In genomic region chr20:63663332-63664066, GRCh38 we compare ENCODE assay signal across 23 cellular contexts. TPM values are rescaled to one million over a fixed set of nuclear protein-coding genes. Genes with fewer than 3 reads are reported as not detected.
DNase-seq lines count a peak whose midpoint lies in the region; ATAC-seq, FAIRE-seq and TF ChIP-seq lines count a peak whose summit lies in the region.
"Had no signal": no experiment of that assay in that cellular context is flagged by ENCODE, and none has a peak within 500 bp of the region (broad histone marks: within the 10 kb centered on the region; RNA-seq: fewer than 3 reads in every experiment).

No MANE protein-coding gene starts in this region.

- WGBS in HepG2 (ENCODE audit: low lambda C conversion rate), result 96% methylated on average over 26 of the region's 26 CpGs
- WGBS in right lobe of liver (ENCODE audit: insufficient coverage, low coverage, low lambda C conversion rate, missing lambda C conversion rate), result 100% methylated on average over 2 of the region's 26 CpGs

- H3K9ac ChIP-seq in HepG2 (ENCODE audit: insufficient read depth, low read depth, low read length), result no peak overlapping the region

- intact Hi-C loops in HepG2 (cut with micrococcal nuclease; ENCODE audit: unreplicated experiment) (no loop called here), right lobe of liver (cut with DNase I) (no loop called here), sciatic nerve (cut with DNase I) (loop anchor here (10.0 kb wide), 1 partner anchor 81 kb away; no protein-coding TSS in a partner anchor)

- no peak for TF ChIP-seq RAD21 in HepG2 (CRISPR knock-in tag; IDR thresholded peaks at IDR 0.05)

- no peaks in the 10 kb centered on the region for H4K20me1 ChIP-seq in HepG2 (ENCODE audit: insufficient read depth, low read length)

- H3K36me3 ChIP-seq in HepG2 (replicated peaks in 1 of 2; ENCODE audit: control insufficient read depth in 1 of 2, insufficient read depth in 2 of 2, low read length in 2 of 2), result peaks cover 39 to 60% of the 10 kb centered on the region in 2 experiments
- H3K36me3 ChIP-seq in right lobe of liver, result peaks cover 0 to 20% (median 4%) of the 10 kb centered on the region in 4 donors
- peaks cover 8% of the 10 kb centered on the region for H3K36me3 ChIP-seq in H7 (replicated peaks; ENCODE audit: control insufficient read depth, insufficient read depth, low read length)

- H3K4me2 ChIP-seq in HepG2 (ENCODE audit: low read depth, low read length), result no peak overlapping the region
- H3K4me2 ChIP-seq: A549; BLaER1 treated with 17β-estradiol and CSF1 and Interleukin-3, amounts not matched to agents 10 nM and 100 nM had no signal

- no peak overlapping the region for H3K4me3 ChIP-seq in HepG2 (replicated peaks in 1 of 3; ENCODE audit: insufficient read depth in 1 of 3, low read depth in 2 of 3, low read length in 3 of 3)
- H3K4me3 ChIP-seq in right lobe of liver, result no peak overlapping the region
- no peak overlapping the region for H3K4me3 ChIP-seq in H7 (ENCODE audit: insufficient read depth, low read depth, low read length)
- H3K4me3 ChIP-seq: A549; BLaER1 treated with 17β-estradiol and CSF1 and Interleukin-3, amounts not matched to agents 10 nM and 100 nM had no signal

- in situ Hi-C loops in HepG2 (cut with HindIII; ENCODE audit: extremely low pct_ligation_motif_present, low pct_unique_long_range_greater_than_20kb) (no loop called here), GM13977 (cut with MboI; ENCODE audit: low pct_unique_long_range_greater_than_20kb, low sequenced_read_pairs, unreplicated experiment) (no loop called here)

- no peaks in the 10 kb centered on the region for H3K9me3 ChIP-seq in HepG2 (ENCODE audit: low read length)
- H3K9me3 ChIP-seq in right lobe of liver, result no peaks in the 10 kb centered on the region
- H3K9me3 ChIP-seq: A549; BLaER1 treated with 17β-estradiol and CSF1 and Interleukin-3, amounts not matched to agents 10 nM and 100 nM; Caco-2 had no signal

- TF ChIP-seq CTCF in HepG2 (CRISPR knock-in tag; IDR thresholded peaks at IDR 0.05) (no peak), right lobe of liver (IDR thresholded peaks at IDR 0.05) (no peak), RWPE1 (conservative IDR thresholded peaks at IDR 0.05; ENCODE audit: low read depth) (no peak), GM13977 (IDR thresholded peaks at IDR 0.05; ENCODE audit: extremely low read depth, insufficient read depth, missing control alignments) (no peak)

- no peak for FAIRE-seq in HepG2 (lab: Jason Lieb, UNC)
- FAIRE-seq: A549, D721Med, G401.6, GM12891, GM18507 had no signal

- peaks cover 17% of the 10 kb centered on the region for H3K79me2 ChIP-seq in HepG2 (ENCODE audit: insufficient read depth, low read length)

- H3K4me1 ChIP-seq in HepG2 (ENCODE audit: insufficient read depth, low read length) (peaks cover 20% of the 10 kb centered on the region), right lobe of liver (peaks cover 0 to 10% (median 3%) of the 10 kb centered on the region in 4 donors)

- no peak for ATAC-seq in HepG2
- ATAC-seq in right lobe of liver, result no peak
- no peak for ATAC-seq in sciatic nerve
- no peak for ATAC-seq in HG02938 (IDR thresholded peaks at IDR 0.05; ENCODE audit: unreplicated experiment)
- ATAC-seq: CD8-positive, alpha-beta T cell had no signal

- H3K27ac ChIP-seq in HepG2 (ENCODE audit: extremely low read length, insufficient read depth, low read length), result no peak overlapping the region
- no peak overlapping the region for H3K27ac ChIP-seq in right lobe of liver
- H3K27ac ChIP-seq in RWPE1, result peak overlapping the region; percentile 18
- H3K27ac ChIP-seq: 22Rv1; A549; BLaER1 treated with 17β-estradiol and CSF1 and Interleukin-3, amounts not matched to agents 10 nM and 100 nM; C4-2B had no signal

- TF ChIP-seq POLR2A in HepG2 (IDR thresholded peaks at IDR 0.05; ENCODE audit: insufficient read depth in 1 of 2, low read depth in 2 of 2, low read length in 2 of 2), result no peak
- TF ChIP-seq POLR2A in right lobe of liver (IDR thresholded peaks at IDR 0.05), result no peak

- CTCF ChIA-PET in HepG2 (lab: Yijun Ruan, JAX; ENCODE audit: low intra/inter-chr PET ratio, low total read pairs), result no interaction called here
- CTCF ChIA-PET in RWPE1 (lab: Yijun Ruan, JAX), result no interaction called here

- DNase-seq in HepG2 (ENCODE audit: low spot score) (no peak), right lobe of liver (no peak), H7 (peak; percentile 46), RWPE1 (ENCODE audit: low spot score) (no peak), sciatic nerve (ENCODE audit: low spot score) (peak; percentile 56), GM13977 (ENCODE audit: low spot score) (no peak)
- DNase-seq: AML-193; Caco-2; Calu3; CD4-positive, alpha-beta T cell; CD8-positive, alpha-beta T cell; DMS79 treated with DMSO at 0.1 percent for 48 hours; GF-D8 had no signal

- no peak for TF ChIP-seq EP300 in HepG2 (IDR thresholded peaks at IDR 0.05; ENCODE audit: low read depth in 2 of 2, low read length in 2 of 2)
- TF ChIP-seq EP300 in HepG2 (CRISPR knock-in tag; IDR thresholded peaks at IDR 0.05; ENCODE audit: borderline replicate concordance), result no peak

- no TSS peak for BruUV-seq in HepG2 (replicated peaks; lab: Mats Ljungman, UMichigan)

- H3K27me3 ChIP-seq in HepG2 (ENCODE audit: control insufficient read depth in 1 of 2, insufficient read depth in 2 of 2, low read length in 2 of 2), result no peaks in the 10 kb centered on the region; a peak in 1 of 5 replicates
- no peaks in the 10 kb centered on the region for H3K27me3 ChIP-seq in right lobe of liver
- H3K27me3 ChIP-seq in H7 (ENCODE audit: control insufficient read depth, insufficient read depth, low read length), result no peaks in the 10 kb centered on the region
- H3K27me3 ChIP-seq: BLaER1 treated with 17β-estradiol and CSF1 and Interleukin-3, amounts not matched to agents 10 nM and 100 nM had no signal

- H2AFZ ChIP-seq in HepG2 (ENCODE audit: low read length), result no peak overlapping the region

- POLR2A ChIA-PET in HepG2 (lab: Yijun Ruan, JAX), result no interaction called here
- POLR2A ChIA-PET in RWPE1 (lab: Yijun Ruan, JAX; ENCODE audit: low non-redundant PET), result no interaction called here

RNA-seq across cellular contexts. Expression of gene RTEL1, which starts 5.4 kb away (rescaled TPM):
- total RNA-seq in HepG2 (2016; rRNA removed; fragmentation: Illumina TruSeq; extraction: Trizol) (10.9 and 21.8 TPM in 2 replicates), right lobe of liver (10 to 100 TPM in 5 of 6 experiments, 1 to 10 TPM in 1; 9.6 to 16.3 (median 12.4) TPM), sciatic nerve (34.1 TPM)
- total RNA-seq in HepG2 (2016; cell fraction: cytosol; rRNA removed; fragmentation: Illumina TruSeq; extraction: Trizol; ENCODE audit: low read depth), result 1.6 and 2.4 TPM in 2 replicates
- 8.3 and 23.6 TPM in 2 replicates for total RNA-seq in HepG2 (2016; cell fraction: insoluble cytoplasmic fraction; rRNA removed; fragmentation: Illumina TruSeq; extraction: Trizol)
- total RNA-seq in HepG2 (2016; cell fraction: membrane; rRNA removed; fragmentation: Illumina TruSeq; extraction: Trizol), result 4.7 and 6.3 TPM in 2 replicates
- total RNA-seq in HepG2 (2016; cell fraction: nucleus; rRNA removed; fragmentation: Illumina TruSeq; extraction: Trizol), result 34.3 and 37.2 TPM in 2 replicates
- polyA plus RNA-seq in HepG2 (2011; rRNA removed), result 29.5 and 36.4 TPM in 2 replicates
- polyA plus RNA-seq in HepG2 (2011; cell fraction: cytosol; rRNA removed), result 3.8 and 9.1 TPM in 2 replicates
- polyA plus RNA-seq in HepG2 (2011; cell fraction: nucleus; rRNA removed), result 268 and 385 TPM in 2 replicates
- 16.7 and 17.6 TPM in 2 replicates for polyA plus RNA-seq in HepG2 (2012)
- 1.9 TPM in 2 replicates for polyA plus RNA-seq in HepG2 (2016; cell fraction: cytosol; fragmentation: Illumina TruSeq; extraction: Trizol; ENCODE audit: low read depth)
- 8.6 and 15.7 TPM in 2 replicates for polyA plus RNA-seq in HepG2 (2016; cell fraction: insoluble cytoplasmic fraction; fragmentation: Illumina TruSeq; extraction: Trizol; ENCODE audit: low read depth)
- 4.9 and 5.5 TPM in 2 replicates for polyA plus RNA-seq in HepG2 (2016; cell fraction: membrane; fragmentation: Illumina TruSeq; extraction: Trizol; ENCODE audit: low read depth)
- polyA plus RNA-seq in HepG2 (2016; cell fraction: nucleus; fragmentation: Illumina TruSeq; extraction: Trizol; ENCODE audit: insufficient read depth, low read depth), result 117 and 129 TPM in 2 replicates
- polyA minus RNA-seq in HepG2 (2011; rRNA and poly(A)+ RNA removed; ENCODE audit: low replicate concordance), result 47.6 and 86.8 TPM in 2 replicates
- polyA minus RNA-seq in HepG2 (2011; cell fraction: cytosol; rRNA and poly(A)+ RNA removed), result 5.5 and 5.7 TPM in 2 replicates
- polyA minus RNA-seq in HepG2 (2011; cell fraction: nucleus; rRNA and poly(A)+ RNA removed), result 78.0 and 85.2 TPM in 2 replicates
- total RNA-seq in H7 (2014; rRNA removed; shearing (Covaris generic)), result 15.1 and 22.4 TPM in 2 replicates

RNA-seq across cellular contexts. Expression of gene STMN3, which starts 10.3 kb away (rescaled TPM):
- 28.1 and 48.3 TPM in 2 replicates for total RNA-seq in HepG2 (2016; rRNA removed; fragmentation: Illumina TruSeq; extraction: Trizol)
- 9.7 and 10.6 TPM in 2 replicates for total RNA-seq in HepG2 (2016; cell fraction: cytosol; rRNA removed; fragmentation: Illumina TruSeq; extraction: Trizol; ENCODE audit: low read depth)
- total RNA-seq in HepG2 (2016; cell fraction: insoluble cytoplasmic fraction; rRNA removed; fragmentation: Illumina TruSeq; extraction: Trizol), result 26.7 and 50.6 TPM in 2 replicates
- 20.0 and 20.9 TPM in 2 replicates for total RNA-seq in HepG2 (2016; cell fraction: membrane; rRNA removed; fragmentation: Illumina TruSeq; extraction: Trizol)
- 36.8 and 43.1 TPM in 2 replicates for total RNA-seq in HepG2 (2016; cell fraction: nucleus; rRNA removed; fragmentation: Illumina TruSeq; extraction: Trizol)
- polyA plus RNA-seq in HepG2 (2011; rRNA removed), result 21.0 and 28.5 TPM in 2 replicates
- polyA plus RNA-seq in HepG2 (2011; cell fraction: cytosol; rRNA removed), result 22.7 and 33.5 TPM in 2 replicates
- 98.2 and 123 TPM in 2 replicates for polyA plus RNA-seq in HepG2 (2011; cell fraction: nucleus; rRNA removed)
- 13.1 and 18.3 TPM in 2 replicates for polyA plus RNA-seq in HepG2 (2012)
- polyA plus RNA-seq in HepG2 (2016; cell fraction: cytosol; fragmentation: Illumina TruSeq; extraction: Trizol; ENCODE audit: low read depth), result 10.7 and 12.2 TPM in 2 replicates
- 28.3 and 29.5 TPM in 2 replicates for polyA plus RNA-seq in HepG2 (2016; cell fraction: insoluble cytoplasmic fraction; fragmentation: Illumina TruSeq; extraction: Trizol; ENCODE audit: low read depth)
- 16.2 and 16.7 TPM in 2 replicates for polyA plus RNA-seq in HepG2 (2016; cell fraction: membrane; fragmentation: Illumina TruSeq; extraction: Trizol; ENCODE audit: low read depth)
- polyA plus RNA-seq in HepG2 (2016; cell fraction: nucleus; fragmentation: Illumina TruSeq; extraction: Trizol; ENCODE audit: insufficient read depth, low read depth), result 84.0 and 90.0 TPM in 2 replicates
- 1.7 and 23.2 TPM in 2 replicates for polyA minus RNA-seq in HepG2 (2011; rRNA and poly(A)+ RNA removed; ENCODE audit: low replicate concordance)
- polyA minus RNA-seq in HepG2 (2011; cell fraction: cytosol; rRNA and poly(A)+ RNA removed), result 8.5 and 11.0 TPM in 2 replicates
- polyA minus RNA-seq in HepG2 (2011; cell fraction: nucleus; rRNA and poly(A)+ RNA removed), result 3.3 and 5.6 TPM in 2 replicates
- total RNA-seq in right lobe of liver, result 1 to 10 TPM in 1 of 6 experiments, under 1 TPM in 5; 0.43 to 1.6 (median 0.77) TPM
- total RNA-seq in H7 (2014; rRNA removed; shearing (Covaris generic)), result 24.9 and 32.7 TPM in 2 replicates
- total RNA-seq in sciatic nerve, result 19.7 TPM

RNA-seq across cellular contexts. Expression of gene TNFRSF6B, which starts 33.0 kb away (rescaled TPM):
- total RNA-seq in HepG2 (2016; rRNA removed; fragmentation: Illumina TruSeq; extraction: Trizol), result not detected in 2 replicates
- total RNA-seq in HepG2 (2016; cell fraction: cytosol; rRNA removed; fragmentation: Illumina TruSeq; extraction: Trizol; ENCODE audit: low read depth), result not detected in 2 replicates
- total RNA-seq in HepG2 (2016; cell fraction: insoluble cytoplasmic fraction; rRNA removed; fragmentation: Illumina TruSeq; extraction: Trizol), result not detected in 2 replicates
- not detected in 2 replicates for total RNA-seq in HepG2 (2016; cell fraction: membrane; rRNA removed; fragmentation: Illumina TruSeq; extraction: Trizol)
- not detected in 2 replicates for total RNA-seq in HepG2 (2016; cell fraction: nucleus; rRNA removed; fragmentation: Illumina TruSeq; extraction: Trizol)
- 0.24 and 0.86 TPM in 2 replicates for polyA plus RNA-seq in HepG2 (2011; rRNA removed)
- polyA plus RNA-seq in HepG2 (2011; cell fraction: cytosol; rRNA removed), result 0.45 and 1.3 TPM in 2 replicates
- polyA plus RNA-seq in HepG2 (2011; cell fraction: nucleus; rRNA removed), result 22.5 and 36.0 TPM in 2 replicates
- polyA plus RNA-seq in HepG2 (2012), result 0.55 TPM in 1 of 2 replicates, not detected in the other
- polyA plus RNA-seq in HepG2 (2016; cell fraction: cytosol; fragmentation: Illumina TruSeq; extraction: Trizol; ENCODE audit: low read depth), result 0.45 and 0.48 TPM in 2 replicates
- polyA plus RNA-seq in HepG2 (2016; cell fraction: insoluble cytoplasmic fraction; fragmentation: Illumina TruSeq; extraction: Trizol; ENCODE audit: low read depth), result 0.32 TPM in 1 of 2 replicates, not detected in the other
- 0.37 and 0.71 TPM in 2 replicates for polyA plus RNA-seq in HepG2 (2016; cell fraction: membrane; fragmentation: Illumina TruSeq; extraction: Trizol; ENCODE audit: low read depth)
- polyA plus RNA-seq in HepG2 (2016; cell fraction: nucleus; fragmentation: Illumina TruSeq; extraction: Trizol; ENCODE audit: insufficient read depth, low read depth), result not detected in 2 replicates
- not detected in 2 replicates for polyA minus RNA-seq in HepG2 (2011; rRNA and poly(A)+ RNA removed; ENCODE audit: low replicate concordance)
- not detected in 2 replicates for polyA minus RNA-seq in HepG2 (2011; cell fraction: cytosol; rRNA and poly(A)+ RNA removed)
- not detected in 2 replicates for polyA minus RNA-seq in HepG2 (2011; cell fraction: nucleus; rRNA and poly(A)+ RNA removed)
- 1 to 10 TPM in 1 of 6 experiments, under 1 TPM in 2, not detected in 3; 0.56 to 1.0 (median 0.62) TPM for total RNA-seq in right lobe of liver
- total RNA-seq in H7 (2014; rRNA removed; shearing (Covaris generic)), result not detected in 2 replicates
- total RNA-seq in sciatic nerve, result 6.1 TPM
- total RNA-seq: B cell, Caco-2, Calu3 had no signal

RNA-seq across cellular contexts. Expression of gene GMEB2, which starts 36.6 kb away (rescaled TPM):
- total RNA-seq in HepG2 (2016; rRNA removed; fragmentation: Illumina TruSeq; extraction: Trizol), result 11.6 and 12.4 TPM in 2 replicates
- 2.2 and 2.3 TPM in 2 replicates for total RNA-seq in HepG2 (2016; cell fraction: cytosol; rRNA removed; fragmentation: Illumina TruSeq; extraction: Trizol; ENCODE audit: low read depth)
- total RNA-seq in HepG2 (2016; cell fraction: insoluble cytoplasmic fraction; rRNA removed; fragmentation: Illumina TruSeq; extraction: Trizol), result 9.6 and 12.4 TPM in 2 replicates
- 6.9 and 7.8 TPM in 2 replicates for total RNA-seq in HepG2 (2016; cell fraction: membrane; rRNA removed; fragmentation: Illumina TruSeq; extraction: Trizol)
- total RNA-seq in HepG2 (2016; cell fraction: nucleus; rRNA removed; fragmentation: Illumina TruSeq; extraction: Trizol), result 7.8 and 10.3 TPM in 2 replicates
- 10.6 and 11.5 TPM in 2 replicates for polyA plus RNA-seq in HepG2 (2011; rRNA removed)
- polyA plus RNA-seq in HepG2 (2011; cell fraction: cytosol; rRNA removed), result 8.5 and 9.9 TPM in 2 replicates
- 20.2 and 24.4 TPM in 2 replicates for polyA plus RNA-seq in HepG2 (2011; cell fraction: nucleus; rRNA removed)
- 6.9 and 8.7 TPM in 2 replicates for polyA plus RNA-seq in HepG2 (2012)
- polyA plus RNA-seq in HepG2 (2016; cell fraction: cytosol; fragmentation: Illumina TruSeq; extraction: Trizol; ENCODE audit: low read depth), result 1.5 TPM in 2 replicates
- 9.6 and 12.8 TPM in 2 replicates for polyA plus RNA-seq in HepG2 (2016; cell fraction: insoluble cytoplasmic fraction; fragmentation: Illumina TruSeq; extraction: Trizol; ENCODE audit: low read depth)
- polyA plus RNA-seq in HepG2 (2016; cell fraction: membrane; fragmentation: Illumina TruSeq; extraction: Trizol; ENCODE audit: low read depth), result 3.9 and 4.4 TPM in 2 replicates
- polyA plus RNA-seq in HepG2 (2016; cell fraction: nucleus; fragmentation: Illumina TruSeq; extraction: Trizol; ENCODE audit: insufficient read depth, low read depth), result 17.0 TPM in 2 replicates
- 9.4 and 15.1 TPM in 2 replicates for polyA minus RNA-seq in HepG2 (2011; rRNA and poly(A)+ RNA removed; ENCODE audit: low replicate concordance)
- 6.5 and 6.7 TPM in 2 replicates for polyA minus RNA-seq in HepG2 (2011; cell fraction: cytosol; rRNA and poly(A)+ RNA removed)
- polyA minus RNA-seq in HepG2 (2011; cell fraction: nucleus; rRNA and poly(A)+ RNA removed), result 5.6 and 6.2 TPM in 2 replicates
- total RNA-seq in right lobe of liver, result 1 to 10 TPM; 3.2 to 7.0 (median 5.1) TPM
- total RNA-seq in H7 (2014; rRNA removed; shearing (Covaris generic)), result 17.0 and 21.4 TPM in 2 replicates
- 11.1 TPM for total RNA-seq in sciatic nerve

RNA-seq across cellular contexts. Expression of gene ARFRP1, which starts 44.3 kb away (rescaled TPM):
- total RNA-seq in HepG2 (2016; rRNA removed; fragmentation: Illumina TruSeq; extraction: Trizol) (33.7 and 51.1 TPM in 2 replicates), right lobe of liver (10 to 100 TPM; 16.0 to 22.2 (median 20.2) TPM), sciatic nerve (49.1 TPM)
- total RNA-seq in HepG2 (2016; cell fraction: cytosol; rRNA removed; fragmentation: Illumina TruSeq; extraction: Trizol; ENCODE audit: low read depth), result 9.6 and 11.5 TPM in 2 replicates
- 31.8 and 53.2 TPM in 2 replicates for total RNA-seq in HepG2 (2016; cell fraction: insoluble cytoplasmic fraction; rRNA removed; fragmentation: Illumina TruSeq; extraction: Trizol)
- total RNA-seq in HepG2 (2016; cell fraction: membrane; rRNA removed; fragmentation: Illumina TruSeq; extraction: Trizol), result 22.2 and 23.1 TPM in 2 replicates
- 37.5 and 46.0 TPM in 2 replicates for total RNA-seq in HepG2 (2016; cell fraction: nucleus; rRNA removed; fragmentation: Illumina TruSeq; extraction: Trizol)
- polyA plus RNA-seq in HepG2 (2011; rRNA removed), result 32.0 and 42.8 TPM in 2 replicates
- 48.5 and 49.6 TPM in 2 replicates for polyA plus RNA-seq in HepG2 (2011; cell fraction: cytosol; rRNA removed)
- polyA plus RNA-seq in HepG2 (2011; cell fraction: nucleus; rRNA removed), result 123 and 125 TPM in 2 replicates
- 26.6 and 30.7 TPM in 2 replicates for polyA plus RNA-seq in HepG2 (2012)
- 8.8 and 9.1 TPM in 2 replicates for polyA plus RNA-seq in HepG2 (2016; cell fraction: cytosol; fragmentation: Illumina TruSeq; extraction: Trizol; ENCODE audit: low read depth)
- 30.0 and 34.6 TPM in 2 replicates for polyA plus RNA-seq in HepG2 (2016; cell fraction: insoluble cytoplasmic fraction; fragmentation: Illumina TruSeq; extraction: Trizol; ENCODE audit: low read depth)
- 12.6 and 13.5 TPM in 2 replicates for polyA plus RNA-seq in HepG2 (2016; cell fraction: membrane; fragmentation: Illumina TruSeq; extraction: Trizol; ENCODE audit: low read depth)
- 86.0 and 91.0 TPM in 2 replicates for polyA plus RNA-seq in HepG2 (2016; cell fraction: nucleus; fragmentation: Illumina TruSeq; extraction: Trizol; ENCODE audit: insufficient read depth, low read depth)
- polyA minus RNA-seq in HepG2 (2011; rRNA and poly(A)+ RNA removed; ENCODE audit: low replicate concordance), result 28.5 and 35.1 TPM in 2 replicates
- polyA minus RNA-seq in HepG2 (2011; cell fraction: cytosol; rRNA and poly(A)+ RNA removed), result 10.4 and 12.4 TPM in 2 replicates
- polyA minus RNA-seq in HepG2 (2011; cell fraction: nucleus; rRNA and poly(A)+ RNA removed), result 55.9 and 67.1 TPM in 2 replicates
- total RNA-seq in H7 (2014; rRNA removed; shearing (Covaris generic)), result 24.2 and 26.2 TPM in 2 replicates

Comparison
In these comparisons a context has a peak if more than half of its experiments do, and no peak if none do; other contexts are left out.
1. DNase-seq: peak in H7 (single experiment) and sciatic nerve (single experiment); none in HepG2 (single experiment), right lobe of liver (0 of 3), RWPE1 (single experiment) and GM13977 (single experiment).